15 cellular contexts compared by ENCODE assay signal in the genomic region with DNA sequence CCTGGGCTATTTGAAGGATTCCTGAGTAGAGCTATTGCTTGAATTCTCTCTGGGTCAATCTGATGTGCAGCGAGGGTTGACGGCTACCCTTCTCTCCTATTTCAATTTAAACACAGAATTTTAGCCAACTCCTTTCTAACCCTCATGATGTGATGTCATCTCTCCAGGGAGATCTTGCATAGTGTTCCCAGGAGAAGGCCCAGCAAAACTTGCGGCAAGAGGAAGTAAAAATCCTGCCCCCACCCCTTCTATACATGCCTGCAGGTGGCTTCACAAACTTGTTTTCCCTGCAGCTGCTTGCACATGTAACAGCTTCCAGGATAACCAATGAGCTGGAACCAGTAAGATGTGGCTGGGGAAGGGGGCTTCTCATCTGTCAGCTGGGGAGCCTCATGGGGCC.
DNase-seq lines count a peak whose midpoint lies in the region; TF ChIP-seq lines count a peak whose summit lies in the region.
"Had no signal": no experiment of that assay in that cellular context is flagged by ENCODE, and none has a peak within 500 bp of the region (broad histone marks: within the 10 kb centered on the region; RNA-seq: fewer than 3 reads in every experiment).

No MANE protein-coding gene starts in this region.

- H3K36me3 ChIP-seq in BLaER1 = no peaks in the 10 kb centered on the region; the same call in 1 of the 2 replicates

- H3K4me1 ChIP-seq in BLaER1 = peaks cover 85% of the 10 kb centered on the region
- H3K4me1 ChIP-seq: A549, Caco-2 had no signal

- no peaks in the 10 kb centered on the region for H4K20me1 ChIP-seq in BLaER1

- H3K4me3 ChIP-seq in BLaER1 = peak overlapping the region; percentile 26; the same call in 1 of the 2 replicates
- no peak overlapping the region for H3K4me3 ChIP-seq in NB4 (ENCODE audit: low read depth, low read length)
- H3K4me3 ChIP-seq: A549 had no signal

- peaks cover 35% of the 10 kb centered on the region for H3K9me3 ChIP-seq in BLaER1
- H3K9me3 ChIP-seq: A549 had no signal

- DNase-seq in NB4 (ENCODE audit: low read depth) (peak; percentile 43), left kidney (ENCODE audit: low read depth, low spot score) (peak; percentile 64), NCI-H446 (lab: John Stamatoyannopoulos, UW) (no peak), NOMO-1 treated with DMSO at 0.1 percent for 48 hours (lab: John Stamatoyannopoulos, UW; ENCODE audit: unreplicated experiment) (no peak)
- DNase-seq: AML-193; Caco-2; Calu3; CD4-positive, alpha-beta T cell; CD8-positive, alpha-beta T cell; DMS79 treated with DMSO at 0.1 percent for 48 hours; GF-D8 had no signal

- no peak for TF ChIP-seq CTCF in NB4 (IDR thresholded peaks at IDR 0.05; ENCODE audit: low read depth, low read length)

- peak overlapping the region; percentile 89 for H3K27ac ChIP-seq in BLaER1
- H3K27ac ChIP-seq: 22Rv1, A549, C4-2B had no signal

- no peak for TF ChIP-seq POLR2A in NB4 (IDR thresholded peaks at IDR 0.05; ENCODE audit: extremely low read depth, insufficient read length)

- H3K27me3 ChIP-seq in BLaER1 = no peaks in the 10 kb centered on the region

- H3K9ac ChIP-seq in BLaER1 = peak overlapping the region; percentile 70; the same call in 1 of the 2 replicates

- peak overlapping the region; percentile 84 for H3K4me2 ChIP-seq in BLaER1
- H3K4me2 ChIP-seq: A549 had no signal

Comparison
In these comparisons a context has a peak if more than half of its experiments do, and no peak if none do; other contexts are left out.
1. DNase-seq: peak in NB4 (single experiment) and left kidney (single experiment); none in NCI-H446 (0 of 2) and NOMO-1 treated with DMSO at 0.1 percent for 48 hours (single experiment).